Comparison of ENCODE assay signal across 1 cellular context in the genomic region with DNA sequence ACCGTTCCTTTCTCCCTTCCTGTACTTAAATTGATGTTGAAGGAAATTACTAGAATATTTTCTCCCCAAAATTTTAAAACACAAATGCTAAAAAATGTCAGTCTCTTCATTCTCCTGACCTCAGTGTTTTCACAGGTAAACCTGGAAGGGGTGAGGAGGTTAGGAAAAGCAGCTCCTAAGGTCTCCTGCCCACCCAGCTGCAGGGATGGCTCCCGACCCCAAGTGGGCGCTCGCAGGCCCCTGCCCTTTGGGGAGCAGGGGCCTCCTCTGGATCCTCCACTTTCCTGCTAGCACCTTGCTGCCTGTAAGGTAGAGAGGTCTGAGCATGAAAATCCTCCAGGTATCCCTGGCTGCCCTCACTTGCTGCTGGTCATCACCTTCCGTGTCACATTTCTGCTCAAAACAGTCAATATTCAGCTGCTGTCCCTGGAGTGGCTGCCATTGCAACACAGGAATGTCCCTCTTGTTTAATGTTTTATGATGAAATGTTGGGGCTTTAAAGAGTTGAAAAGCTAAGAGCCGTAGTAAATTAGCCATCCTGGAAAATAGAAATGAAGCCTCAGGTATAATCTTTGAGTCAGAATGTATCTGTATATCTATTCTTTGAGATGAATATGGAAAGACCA.
TF ChIP-seq lines count a peak whose summit lies in the region.

No MANE protein-coding gene starts in this region.

TF ChIP-seq in endothelial cell of umbilical vein, 7 proteins besides CTCF, POLR2A, EP300 and RAD21:
- TF ChIP-seq POLR2AphosphoS5 (IDR thresholded peaks at IDR 0.05; ENCODE audit: insufficient read depth, low read depth, low read length) (no peak), MYC (IDR thresholded peaks at IDR 0.05; ENCODE audit: low read depth, low read length) (no peak), EZH2 (IDR thresholded peaks at IDR 0.05; ENCODE audit: borderline replicate concordance, low read depth, low read length, severe bottlenecking) (no peak), JUN (IDR thresholded peaks at IDR 0.05; ENCODE audit: borderline replicate concordance, insufficient read depth, insufficient read length, low read depth) (no peak), FOS (IDR thresholded peaks at IDR 0.05; ENCODE audit: borderline replicate concordance, insufficient read depth, low read length) (no peak), GATA2 (IDR thresholded peaks at IDR 0.05; ENCODE audit: insufficient read depth, insufficient read length, low read depth, low read length) (no peak)
- TF ChIP-seq, protein P1, sequence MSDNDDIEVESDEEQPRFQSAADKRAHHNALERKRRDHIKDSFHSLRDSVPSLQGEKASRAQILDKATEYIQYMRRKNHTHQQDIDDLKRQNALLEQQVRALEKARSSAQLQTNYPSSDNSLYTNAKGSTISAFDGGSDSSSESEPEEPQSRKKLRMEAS (IDR thresholded peaks at IDR 0.05; ENCODE audit: insufficient read depth, insufficient read length): no peak
